ENCODE assay signal across 8 cellular contexts in the genomic region with DNA sequence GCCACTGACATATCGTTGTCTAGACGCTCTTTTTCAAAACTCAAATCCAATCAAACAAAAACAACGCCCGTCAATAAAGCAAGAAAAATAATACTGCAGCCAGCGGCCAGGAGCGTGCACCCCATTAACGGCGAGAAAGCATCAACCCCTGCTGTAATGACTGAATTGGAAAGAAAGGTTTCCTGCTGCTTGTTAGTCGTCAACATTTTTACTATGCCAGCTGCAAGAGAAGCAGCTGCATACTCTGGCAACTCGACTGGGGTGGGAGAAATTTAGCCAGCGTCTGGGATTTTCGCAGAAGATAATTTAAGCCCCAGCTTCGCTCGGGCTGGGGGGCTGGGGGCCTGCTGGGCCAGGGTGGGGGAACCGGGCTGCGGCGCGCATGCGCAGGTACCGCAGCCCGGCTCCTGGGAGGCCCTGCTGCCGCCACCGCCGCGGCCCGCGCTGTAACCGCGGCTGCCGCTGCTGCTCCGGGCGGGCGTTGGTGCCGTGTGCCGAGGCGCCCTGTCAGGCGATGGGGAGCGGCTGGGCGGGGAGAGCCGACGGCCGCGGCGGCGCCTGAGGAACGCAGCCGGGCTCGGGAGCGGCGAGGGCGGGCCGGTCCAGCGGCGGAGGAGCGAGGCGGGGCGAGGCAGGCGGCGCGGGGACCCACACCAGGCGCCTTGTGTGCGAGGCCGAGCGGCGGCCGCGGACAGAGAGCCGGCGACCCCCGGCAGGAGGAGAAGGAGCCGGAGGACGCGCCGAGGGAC. TPM values are rescaled to one million over a fixed set of nuclear protein-coding genes. Genes with fewer than 3 reads are reported as not detected.
DNase-seq lines count a peak whose midpoint lies in the region; FAIRE-seq and TF ChIP-seq lines count a peak whose summit lies in the region.

No MANE protein-coding gene starts in this region.

- in situ Hi-C loops in GM23248 (cut with MboI), result no loop called here

- H3K27me3 ChIP-seq in GM23248 (replicated peaks; ENCODE audit: insufficient read depth), result no peaks in the 10 kb centered on the region
- H3K27me3 ChIP-seq in Karpas-422 (ENCODE audit: low read length), result no peaks in the 10 kb centered on the region
- no peaks in the 10 kb centered on the region for H3K27me3 ChIP-seq in neutrophil

- H3K79me2 ChIP-seq in GM23248 (ENCODE audit: insufficient read depth) (peaks cover 44% of the 10 kb centered on the region), Karpas-422 (ENCODE audit: low read length) (peaks cover 48% of the 10 kb centered on the region)

- DNase-seq in EL, result peak; percentile 81
- DNase-seq in GM23248, result peak; percentile 95
- DNase-seq in Karpas-422, result peak; percentile 91
- DNase-seq in SHP77 (lab: John Stamatoyannopoulos, UW), result peak; percentile 40 to 65
- DNase-seq in activated gamma-delta T cell treated with anti-CD3 and anti-CD28 coated beads, Interleukin-2, amount 50 U/mL, for 16 hours (ENCODE audit: low read depth), result peak; percentile 39
- DNase-seq in frontal cortex (ENCODE audit: low spot score in 2 of 2), result peak; percentile 73 to 84
- peak in 46 of 49 donors; percentile 16 to 86 (median 58) for DNase-seq in substantia nigra (lab: John Stamatoyannopoulos, UW)

- H3K9me2 ChIP-seq in GM23248 (ENCODE audit: insufficient read depth) (no peaks in the 10 kb centered on the region), Karpas-422 (replicated peaks; ENCODE audit: insufficient read depth, low read length) (no peaks in the 10 kb centered on the region)

- H3K4me3 ChIP-seq in GM23248 (peak overlapping the region; percentile 99), Karpas-422 (ENCODE audit: low read length) (peak overlapping the region; percentile 88), neutrophil (ENCODE audit: low read depth in 1 of 2, low read length in 1 of 2) (peak overlapping the region; percentile 81 to 94)

- H3K9me3 ChIP-seq in GM23248 (ENCODE audit: low read depth) (no peaks in the 10 kb centered on the region), Karpas-422 (ENCODE audit: low read length) (no peaks in the 10 kb centered on the region), neutrophil (no peaks in the 10 kb centered on the region)

- FAIRE-seq in frontal cortex (lab: Jason Lieb, UNC), result no peak

- no peaks in the 10 kb centered on the region for H4K20me1 ChIP-seq in GM23248 (ENCODE audit: insufficient read depth)
- no peaks in the 10 kb centered on the region for H4K20me1 ChIP-seq in Karpas-422 (ENCODE audit: insufficient read depth, low read depth, low read length)

- H2AFZ ChIP-seq in GM23248 (peak overlapping the region; percentile 96), Karpas-422 (ENCODE audit: low read length) (peak overlapping the region; percentile 96)

- peak; percentile 33 for TF ChIP-seq CTCF in neutrophil (IDR thresholded peaks at IDR 0.05)

- H3K36me3 ChIP-seq in GM23248 (ENCODE audit: low read depth), result no peaks in the 10 kb centered on the region
- peaks cover 3% of the 10 kb centered on the region; the same call in 1 of the 2 replicates for H3K36me3 ChIP-seq in Karpas-422 (ENCODE audit: insufficient read depth, low read length)
- no peaks in the 10 kb centered on the region for H3K36me3 ChIP-seq in neutrophil

- peak overlapping the region; percentile 93 for H3K4me2 ChIP-seq in GM23248 (ENCODE audit: unreplicated experiment)
- peak overlapping the region; percentile 91 for H3K4me2 ChIP-seq in Karpas-422 (ENCODE audit: low read depth, low read length, poor library complexity, severe bottlenecking)

- H3F3A ChIP-seq in GM23248 (ENCODE audit: insufficient read depth), result peaks cover 5% of the 10 kb centered on the region; the same call in 1 of the 2 replicates

- peaks cover 22% of the 10 kb centered on the region for H3K4me1 ChIP-seq in GM23248 (ENCODE audit: insufficient read depth)
- peaks cover 40% of the 10 kb centered on the region for H3K4me1 ChIP-seq in Karpas-422 (ENCODE audit: low read length)
- H3K4me1 ChIP-seq in neutrophil (ENCODE audit: control insufficient read depth in 1 of 2, insufficient read depth in 1 of 2, low read depth in 1 of 2, low read length in 1 of 2), result peaks cover 45 to 57% of the 10 kb centered on the region in 2 experiments

- H3K27ac ChIP-seq in GM23248 (peak overlapping the region; percentile 79), Karpas-422 (ENCODE audit: low read length) (peak overlapping the region; percentile 77), neutrophil (peak overlapping the region; percentile 97), substantia nigra (ENCODE audit: low read depth, low read length, poor library complexity, severe bottlenecking) (peak overlapping the region; percentile 94)

- H3K9ac ChIP-seq in GM23248 (peak overlapping the region; percentile 95), Karpas-422 (ENCODE audit: low read length) (peak overlapping the region; percentile 95)

- WGBS in GM23248 (ENCODE audit: low coverage in 1 of 2, low lambda C conversion rate in 2 of 2, missing lambda C conversion rate in 2 of 2), 2 experiments, result 0 to 1% methylated on average over 24 to 68 of the region's 74 CpGs

RNA-seq across cellular contexts. Expression of a gene that starts 0.7 kb away (rescaled TPM):
- total RNA-seq in GM23248 (2014; rRNA removed; shearing (Covaris generic)), result 28.7 and 49.9 TPM in 2 replicates
- polyA plus RNA-seq in GM23248 (2016; fragmentation: Nextera tagmentation; extraction: Ambion mirVana), result 4.4 and 4.9 TPM in 2 replicates
- total RNA-seq in Karpas-422 (2014; rRNA removed; shearing (Covaris generic); ENCODE audit: low replicate concordance), result 12.1 and 30.5 TPM in 2 replicates
- 138 TPM for total RNA-seq in frontal cortex

Comparison
In these comparisons a context has a peak if more than half of its experiments do, and no peak if none do; other contexts are left out.
1. Peak in every context shown above with its lines: DNase-seq, H3K4me3 ChIP-seq and H3K27ac ChIP-seq.
2. DNase-seq: peak in every context shown above with its lines; median percentile 95 in GM23248; 91 in Karpas-422; 81 in EL; 78 in frontal cortex; 58 in substantia nigra; 52 in SHP77; 39 in activated gamma-delta T cell treated with anti-CD3 and anti-CD28 coated beads, Interleukin-2, amount 50 U/mL, for 16 hours.